Comparison of ENCODE assay signal across 12 cellular contexts in the genomic region with DNA sequence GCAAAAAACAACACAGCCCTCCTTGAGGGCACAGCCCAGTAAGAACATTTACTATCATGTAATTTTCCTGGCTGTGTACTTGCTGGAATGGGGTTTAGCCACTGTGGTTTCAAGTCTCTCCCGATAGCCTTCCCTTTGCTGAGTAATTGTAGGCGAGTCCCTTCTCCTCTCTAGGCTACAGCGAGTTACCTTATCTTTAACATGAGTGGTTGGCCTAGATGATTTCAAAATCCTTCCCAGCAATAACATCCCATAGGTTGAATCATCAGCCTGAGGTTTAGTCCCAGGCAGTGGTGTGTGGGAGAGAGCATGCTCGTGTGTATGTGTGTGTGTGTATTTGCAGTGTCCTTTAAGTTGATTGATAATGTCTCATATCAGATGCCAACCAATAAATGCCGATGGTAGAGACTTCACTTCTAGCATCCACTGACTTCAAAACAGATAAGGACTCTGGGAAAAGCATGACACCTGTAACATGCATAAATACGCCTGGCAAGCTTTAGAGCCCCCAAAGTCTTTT.
A peak's percentile ranks its signal among the peaks of the same experiment; 100 is the strongest.
DNase-seq lines count a peak whose midpoint lies in the region; ATAC-seq, FAIRE-seq and TF ChIP-seq lines count a peak whose summit lies in the region.
"Had no signal": no experiment of that assay in that cellular context is flagged by ENCODE, and none has a peak within 500 bp of the region (broad histone marks: within the 10 kb centered on the region; RNA-seq: fewer than 3 reads in every experiment).

No MANE protein-coding gene starts in this region.

- no peak for TF ChIP-seq CTCF in IMR-90 (conservative IDR thresholded peaks at IDR 0.05; ENCODE audit: low read depth, low read length)
- no peak for TF ChIP-seq CTCF in keratinocyte (optimal IDR thresholded peaks at IDR 0.05 in 1 of 3, IDR thresholded peaks at IDR 0.05 in 1 of 3, conservative IDR thresholded peaks at IDR 0.05 in 1 of 3; ENCODE audit: extremely low read depth in 1 of 3, insufficient read depth in 2 of 3, low read length in 3 of 3)
- no peak for TF ChIP-seq CTCF in kidney (IDR thresholded peaks at IDR 0.05; ENCODE audit: borderline replicate concordance, extremely low read depth, insufficient read depth)

- no peak overlapping the region for H2AK9ac ChIP-seq in IMR-90 (replicated peaks; ENCODE audit: low read depth, low read length, poor library complexity)

- peak overlapping the region; percentile 39; the same call in 1 of the 2 replicates for H4K5ac ChIP-seq in IMR-90 (ENCODE audit: low read depth, low read length)

- peaks cover 10% of the 10 kb centered on the region for H3K4me1 ChIP-seq in IMR-90 (ENCODE audit: control insufficient read depth, insufficient read depth, low read length)
- peaks cover 26% of the 10 kb centered on the region for H3K4me1 ChIP-seq in adipocyte (ENCODE audit: control insufficient read depth, insufficient read depth, low read length)
- peaks cover 14% of the 10 kb centered on the region for H3K4me1 ChIP-seq in keratinocyte (ENCODE audit: control insufficient read depth, extremely low read depth, insufficient read depth, low read length)
- no peaks in the 10 kb centered on the region for H3K4me1 ChIP-seq in kidney (ENCODE audit: control insufficient read depth in 1 of 2, insufficient read depth in 1 of 2, low read depth in 1 of 2, low read length in 2 of 2)

- H3K36me3 ChIP-seq in IMR-90 (ENCODE audit: control insufficient read depth, insufficient read depth, low read length) (no peaks in the 10 kb centered on the region), adipocyte (ENCODE audit: control insufficient read depth, insufficient read depth, low read length, severe bottlenecking) (no peaks in the 10 kb centered on the region), keratinocyte (ENCODE audit: control insufficient read depth in 2 of 2, extremely low read depth in 1 of 2, insufficient read depth in 2 of 2, low read length in 2 of 2) (no peaks in the 10 kb centered on the region), kidney (ENCODE audit: control insufficient read depth in 1 of 2, insufficient read depth in 2 of 2, low read length in 2 of 2) (no peaks in the 10 kb centered on the region)

- H3K14ac ChIP-seq in IMR-90 (replicated peaks; ENCODE audit: low read depth, low read length), result 0 out of 2 replicates have a peak overlapping the region, but pooled peaks have one; percentile 16

- H3K23ac ChIP-seq in IMR-90 (ENCODE audit: low read depth, low read length), result no peak overlapping the region

- dilution Hi-C loops in IMR-90 (cut with HindIII; ENCODE audit: low sequenced_read_pairs, unreplicated experiment) (no loop called here), keratinocyte (cut with MboI; ENCODE audit: extremely low pct_ligation_motif_present, low sequenced_read_pairs) (no loop called here)

- TF ChIP-seq POLR2A in IMR-90 (IDR thresholded peaks at IDR 0.05; ENCODE audit: low read depth, low read length), result no peak

- peak overlapping the region; percentile 74; the same call in 1 of the 2 replicates for H3K4ac ChIP-seq in IMR-90 (ENCODE audit: low read depth, low read length)

- intact Hi-C loops in IMR-90 (cut with micrococcal nuclease), result no loop called here
- intact Hi-C loops in kidney (cut with DNase I), result no loop called here

- H3K27ac ChIP-seq in IMR-90 (ENCODE audit: insufficient read depth, low read length) (no peak overlapping the region), keratinocyte (ENCODE audit: control insufficient read depth, insufficient read depth, low read length) (no peak overlapping the region), kidney (ENCODE audit: low read depth in 2 of 2, low read length in 2 of 2) (no peak overlapping the region)
- H3K27ac ChIP-seq: dorsolateral prefrontal cortex had no signal

- H2BK5ac ChIP-seq in IMR-90 (ENCODE audit: low read depth, low read length, poor library complexity, severe bottlenecking), result peak overlapping the region; percentile 63

- no peaks in the 10 kb centered on the region for H3K79me2 ChIP-seq in keratinocyte (ENCODE audit: control insufficient read depth, insufficient read depth, low read length)

- BruUV-seq in IMR-90 (replicated peaks; lab: Mats Ljungman, UMichigan), result no TSS peak

- H3K9me3 ChIP-seq in IMR-90 (ENCODE audit: control insufficient read depth, insufficient read depth, low read length) (no peaks in the 10 kb centered on the region), adipocyte (ENCODE audit: control insufficient read depth, low read length) (no peaks in the 10 kb centered on the region), keratinocyte (ENCODE audit: control insufficient read depth, low read depth, low read length) (no peaks in the 10 kb centered on the region), kidney (ENCODE audit: control insufficient read depth in 1 of 2, low read length in 2 of 2) (no peaks in the 10 kb centered on the region)

- ATAC-seq in IMR-90 (ENCODE audit: low read depth), result peak; percentile 99
- ATAC-seq: natural killer cell had no signal

- 100% methylated on average over 1 of the region's 6 CpGs; no CpG with 5 or more reads in 1 of the 2 experiments for WGBS in IMR-90 (ENCODE audit: extremely low coverage in 2 of 2, insufficient read length in 1 of 2), 2 experiments

- H3K79me1 ChIP-seq in IMR-90 (ENCODE audit: low read depth in 1 of 2, low read length in 2 of 2), result no peaks in the 10 kb centered on the region

- H4K8ac ChIP-seq in IMR-90 (ENCODE audit: low read depth in 2 of 2, low read length in 2 of 2), result peak overlapping the region in 1 of 2 experiments; percentile 58; a peak in 2 of 4 replicates

- POLR2A ChIA-PET in IMR-90 (lab: Charles Lee; ENCODE audit: unreplicated experiment), result interaction anchor here (0.6 kb wide), 1 partner anchor 201 kb away, joined by 3 read pairs; no protein-coding TSS in a partner anchor

- peak overlapping the region; percentile 68; the same call in 1 of the 2 replicates for H4K91ac ChIP-seq in IMR-90 (ENCODE audit: insufficient read depth, low read depth, low read length)

- FAIRE-seq in keratinocyte (lab: Jason Lieb, UNC), result peak; percentile 91
- no peak for FAIRE-seq in kidney (lab: Jason Lieb, UNC)
- FAIRE-seq: TTC549 had no signal

- H4K20me1 ChIP-seq in IMR-90 (ENCODE audit: insufficient read depth, low read length) (no peaks in the 10 kb centered on the region), keratinocyte (ENCODE audit: control insufficient read depth, extremely low read depth, insufficient read depth, low read length) (peaks cover 2% of the 10 kb centered on the region)

- H2BK15ac ChIP-seq in IMR-90 (ENCODE audit: low read depth, low read length), result peak overlapping the region; percentile 40; the same call in 2 of the 3 replicates

- peak overlapping the region; percentile 73; the same call in 1 of the 2 replicates for H3K18ac ChIP-seq in IMR-90 (ENCODE audit: low read depth, low read length)

- in situ Hi-C loops in IMR-90 (cut with MboI; ENCODE audit: low sequenced_read_pairs), result no loop called here

- peak; percentile 13; the same call in 1 of the 2 replicates for TF ChIP-seq RAD21 in IMR-90 (IDR thresholded peaks at IDR 0.05; ENCODE audit: low read length)

- H3K4me3 ChIP-seq in IMR-90 (ENCODE audit: insufficient read depth, low read depth, low read length), result no peak overlapping the region
- no peak overlapping the region for H3K4me3 ChIP-seq in adipocyte (ENCODE audit: low read length)
- no peak overlapping the region for H3K4me3 ChIP-seq in keratinocyte (ENCODE audit: control insufficient read depth in 2 of 3, extremely low read depth in 1 of 3, insufficient read depth in 2 of 3, low read depth in 1 of 3, low read length in 3 of 3)
- no peak overlapping the region for H3K4me3 ChIP-seq in kidney (ENCODE audit: low read length in 2 of 2)
- H3K4me3 ChIP-seq: dorsolateral prefrontal cortex had no signal

- DNase-seq in AG08395 (ENCODE audit: low spot score), result peak; percentile 89
- DNase-seq in IMR-90, result peak; percentile 98
- DNase-seq in adipocyte (ENCODE audit: low read depth), result peak; percentile 86
- peak; percentile 36 for DNase-seq in keratinocyte (ENCODE audit: low read depth, low spot score)
- DNase-seq in activated T-cell treated with anti-CD3 and anti-CD28 coated beads, Interleukin-2, amount 50 U/mL, for 1 hour, result no peak
- DNase-seq in kidney, result no peak
- DNase-seq in activated naive CD4-positive, alpha-beta T cell (lab: John Stamatoyannopoulos, UW), result no peak
- no peak for DNase-seq in DMS53 treated with DMSO at 0.1 percent for 48 hours (lab: John Stamatoyannopoulos, UW; ENCODE audit: unreplicated experiment)
- DNase-seq: natural killer cell, NCI-H69 had no signal

- H3K9me1 ChIP-seq in IMR-90 (ENCODE audit: insufficient read depth, low read length) (peaks cover 7% of the 10 kb centered on the region), keratinocyte (ENCODE audit: control insufficient read depth, extremely low read depth, insufficient read depth, low read length) (peaks cover 2% of the 10 kb centered on the region)

- peaks cover 9% of the 10 kb centered on the region; the same call in 1 of the 2 replicates for H3K27me3 ChIP-seq in IMR-90 (ENCODE audit: control insufficient read depth, insufficient read depth, low read length)
- no peaks in the 10 kb centered on the region for H3K27me3 ChIP-seq in adipocyte (replicated peaks; ENCODE audit: control insufficient read depth, insufficient read depth, low read length)
- peaks cover 10% of the 10 kb centered on the region for H3K27me3 ChIP-seq in keratinocyte (ENCODE audit: control insufficient read depth, extremely low read depth, insufficient read depth, low read length)
- H3K27me3 ChIP-seq: dorsolateral prefrontal cortex had no signal

- peak overlapping the region; percentile 39; the same call in 1 of the 2 replicates for H3K4me2 ChIP-seq in IMR-90 (ENCODE audit: low read depth, low read length)
- H3K4me2 ChIP-seq in keratinocyte (ENCODE audit: control insufficient read depth, extremely low read depth, insufficient read depth, low read depth, low read length), result peak overlapping the region; percentile 53

- H2BK20ac ChIP-seq in IMR-90 (ENCODE audit: low read depth, low read length), result peak overlapping the region; percentile 86; the same call in 1 of the 2 replicates

- no peak overlapping the region for H3K56ac ChIP-seq in IMR-90 (ENCODE audit: extremely low read depth, insufficient read depth, low read length)

- CTCF ChIA-PET in IMR-90 (lab: Yijun Ruan, JAX), result interaction anchor here (0.7 kb wide), 1 partner anchor 384 kb away, joined by 3 read pairs; no protein-coding TSS in a partner anchor

- H2AFZ ChIP-seq in IMR-90 (replicated peaks; ENCODE audit: low read length, poor library complexity) (no peak overlapping the region), keratinocyte (ENCODE audit: control insufficient read depth, low read length) (no peak overlapping the region)

- H2AK5ac ChIP-seq in IMR-90 (ENCODE audit: low read depth, low read length), result 0 out of 2 replicates have a peak overlapping the region, but pooled peaks have one; percentile 66

- H2BK120ac ChIP-seq in IMR-90 (ENCODE audit: low read depth, low read length), result peak overlapping the region; percentile 52

- H3K9ac ChIP-seq in IMR-90 (ENCODE audit: low read depth, low read length), result no peak overlapping the region
- no peak overlapping the region for H3K9ac ChIP-seq in adipocyte (ENCODE audit: low read length)
- H3K9ac ChIP-seq in keratinocyte (ENCODE audit: control insufficient read depth, extremely low read depth, insufficient read depth, low read length), result no peak overlapping the region
- H3K9ac ChIP-seq in kidney (ENCODE audit: low read length in 2 of 2), result no peak overlapping the region

TF ChIP-seq in IMR-90, 13 proteins besides CTCF, POLR2A, EP300 and RAD21 (continues in another document):
- TF ChIP-seq SMC3 (IDR thresholded peaks at IDR 0.05; ENCODE audit: low read depth, low read length), result peak; percentile 20; the same call in 1 of the 2 replicates

Comparison
In these comparisons a context has a peak if more than half of its experiments do, and no peak if none do; other contexts are left out.
1. DNase-seq: peak in AG08395 (single experiment), IMR-90 (single experiment), adipocyte (single experiment) and keratinocyte (single experiment); none in activated T-cell treated with anti-CD3 and anti-CD28 coated beads, Interleukin-2, amount 50 U/mL, for 1 hour (single experiment), kidney (single experiment), activated naive CD4-positive, alpha-beta T cell (0 of 4) and DMS53 treated with DMSO at 0.1 percent for 48 hours (single experiment).